In genomic region chr12:23600936-23601335, GRCh38 we compare ENCODE assay signal across 30 cellular contexts.
"Had no signal": no experiment of that assay in that cellular context is flagged by ENCODE, and none has a peak within 500 bp of the region (broad histone marks: within the 10 kb centered on the region; RNA-seq: fewer than 3 reads in every experiment).

No MANE protein-coding gene starts in this region.

- H3K4me1 ChIP-seq: ascending aorta, SJCRH30 had no signal

- DNase-seq: activated CD4-positive, alpha-beta T cell treated with anti-CD3 and anti-CD28 coated beads, Interleukin-2, amount 10 ng/mL, durations not matched to agents 24 days and 14 days; activated CD4-positive, alpha-beta T cell treated with anti-CD3 and anti-CD28 coated beads, Interleukin-2, amount 50 U/mL, for 4 hours; activated CD8-positive, alpha-beta T cell treated with anti-CD3 and anti-CD28 coated beads for 36 hours; activated effector memory CD4-positive, alpha-beta T cell treated with anti-CD3 and anti-CD28 coated beads, Interleukin-2, amount 50 U/mL, for 16 hours; activated naive CD4-positive, alpha-beta T cell; activated naive CD4-positive, alpha-beta T cell treated with anti-CD3 and anti-CD28 coated beads, Interleukin-2, amount 50 U/mL, for 16 hours; activated naive CD8-positive, alpha-beta T cell treated with anti-CD3 and anti-CD28 coated beads for 36 hours; activated T-cell treated with anti-CD3 and anti-CD28 coated beads, Interleukin-2, amount 50 U/mL, for 1 hour; activated T-cell treated with anti-CD3 and anti-CD28 coated beads, Interleukin-2, amount 50 U/mL, for 72 hours; amygdala; Karpas-422; KBM-7; NCI-H1048; NCI-H1105 treated with DMSO at 0.1 percent for 48 hours; NCI-H1436; NCI-H1694; NCI-H1930; NCI-H2081 treated with DMSO at 0.1 percent for 48 hours; NCI-H226; NCI-H446 treated with DMSO at 0.1 percent for 48 hours; NCI-H524; SHP77; SJCRH30 had no signal

- H3K27me3 Mint-ChIP-seq: activated CD4-positive, alpha-beta T cell treated with anti-CD3 and anti-CD28 coated beads, Interleukin-2, amount 10 ng/mL, durations not matched to agents 24 days and 14 days; activated CD8-positive, alpha-beta T cell treated with anti-CD3 and anti-CD28 coated beads for 36 hours; activated naive CD8-positive, alpha-beta T cell treated with anti-CD3 and anti-CD28 coated beads for 36 hours; activated T-helper 17 cell treated with anti-CD3 and anti-CD28 coated beads, Interleukin-2, amount 50 U/mL, for 72 hours had no signal

- H3K27ac Mint-ChIP-seq: activated CD4-positive, alpha-beta T cell treated with anti-CD3 and anti-CD28 coated beads, Interleukin-2, amount 10 ng/mL, durations not matched to agents 24 days and 14 days; activated CD8-positive, alpha-beta T cell treated with anti-CD3 and anti-CD28 coated beads for 36 hours; activated naive CD8-positive, alpha-beta T cell treated with anti-CD3 and anti-CD28 coated beads for 36 hours; activated T-cell treated with anti-CD3 and anti-CD28 coated beads, Interleukin-2, amount 50 U/mL, for 72 hours; activated T-helper 17 cell treated with anti-CD3 and anti-CD28 coated beads, Interleukin-2, amount 50 U/mL, for 72 hours; T-helper 1 cell treated with Interleukin-12 subunit alpha and Interleukin-12 subunit beta and Interleukin-4 antibody, amounts not matched to agents 30 μg/mL and 1 μg/mL, for 36 hours; T-helper 2 cell treated with Interferon-gamma antibody and Interleukin-4, amounts not matched to agents 5 μg/mL and 100 μg/mL, for 36 hours had no signal

- ATAC-seq: activated CD8-positive, alpha-beta T cell treated with anti-CD3 and anti-CD28 coated beads for 36 hours; activated T-cell treated with anti-CD3 and anti-CD28 coated beads, Interleukin-2, amount 50 U/mL, for 72 hours; activated T-helper 17 cell treated with anti-CD3 and anti-CD28 coated beads, Interleukin-2, amount 50 U/mL, for 72 hours; Panc1 had no signal

- H3K4me3 ChIP-seq: ascending aorta, cardiac muscle cell, SJCRH30, SK-N-MC had no signal

- H3K36me3 ChIP-seq: SJCRH30 had no signal

- H3K4me1 Mint-ChIP-seq: activated CD4-positive, alpha-beta T cell treated with anti-CD3 and anti-CD28 coated beads, Interleukin-2, amount 10 ng/mL, durations not matched to agents 24 days and 14 days; activated naive CD8-positive, alpha-beta T cell treated with anti-CD3 and anti-CD28 coated beads for 36 hours; activated T-helper 17 cell treated with anti-CD3 and anti-CD28 coated beads, Interleukin-2, amount 50 U/mL, for 72 hours had no signal

- H3K27me3 ChIP-seq: ascending aorta, cardiac muscle cell, SJCRH30 had no signal

- H3K4me3 Mint-ChIP-seq: activated CD4-positive, alpha-beta T cell treated with anti-CD3 and anti-CD28 coated beads, Interleukin-2, amount 10 ng/mL, durations not matched to agents 24 days and 14 days; activated CD8-positive, alpha-beta T cell treated with anti-CD3 and anti-CD28 coated beads for 36 hours; activated naive CD8-positive, alpha-beta T cell treated with anti-CD3 and anti-CD28 coated beads for 36 hours; activated T-cell treated with anti-CD3 and anti-CD28 coated beads, Interleukin-2, amount 50 U/mL, for 72 hours; activated T-helper 17 cell treated with anti-CD3 and anti-CD28 coated beads, Interleukin-2, amount 50 U/mL, for 72 hours; T-helper 1 cell treated with Interleukin-12 subunit alpha and Interleukin-12 subunit beta and Interleukin-4 antibody, amounts not matched to agents 30 μg/mL and 1 μg/mL, for 36 hours; T-helper 2 cell treated with Interferon-gamma antibody and Interleukin-4, amounts not matched to agents 5 μg/mL and 100 μg/mL, for 36 hours had no signal

- H3K27ac ChIP-seq: ascending aorta, cardiac muscle cell, SJCRH30, SK-N-MC had no signal
